In genomic region chr2:179410552-179411356, GRCh38 we compare ENCODE assay signal across 9 cellular contexts.
DNase-seq lines count a peak whose midpoint lies in the region; TF ChIP-seq lines count a peak whose summit lies in the region.
"Had no signal": no experiment of that assay in that cellular context is flagged by ENCODE, and none has a peak within 500 bp of the region (broad histone marks: within the 10 kb centered on the region; RNA-seq: fewer than 3 reads in every experiment).

No MANE protein-coding gene starts in this region.

- H3K4me1 ChIP-seq in endodermal cell (ENCODE audit: control insufficient read depth, insufficient read depth, low read length) (no peaks in the 10 kb centered on the region), mesendoderm (ENCODE audit: control insufficient read depth, low read depth, low read length) (no peaks in the 10 kb centered on the region), vagina (no peaks in the 10 kb centered on the region)

- H3K18ac ChIP-seq in mesendoderm (ENCODE audit: low read length): no peak overlapping the region

- H2BK15ac ChIP-seq in mesendoderm (replicated peaks; ENCODE audit: low read depth): no peak overlapping the region

- H3K4ac ChIP-seq in mesendoderm (ENCODE audit: low read depth, low read length): no peak overlapping the region

- H3K9me3 ChIP-seq in MG63: 0 out of 2 replicates have a peak, but pooled peaks cover 2% of the 10 kb centered on the region
- H3K9me3 ChIP-seq in endodermal cell (ENCODE audit: control insufficient read depth, low read length): no peaks in the 10 kb centered on the region
- no peaks in the 10 kb centered on the region for H3K9me3 ChIP-seq in vagina

- H3K4me2 ChIP-seq in mesendoderm (ENCODE audit: low read length): no peak overlapping the region

- in situ Hi-C loops in SK-MEL-5 (cut with HindIII; ENCODE audit: low pct_unique_long_range_greater_than_20kb, low sequenced_read_pairs): no loop called here

- peaks cover 6% of the 10 kb centered on the region for H3K9me3 Mint-ChIP-seq in endodermal cell
- H3K9me3 Mint-ChIP-seq: dendritic cell treated with granulocyte-macrophage colony-stimulating factor and Interleukin-4, amounts not matched to agents 40 ng/mL and 50 ng/mL, for 4 days had no signal

- no peak overlapping the region for H4K8ac ChIP-seq in mesendoderm (ENCODE audit: low read depth, low read length)

- H3K23ac ChIP-seq in mesendoderm (ENCODE audit: low read length): no peak overlapping the region

- no peaks in the 10 kb centered on the region for H3K27me3 Mint-ChIP-seq in endodermal cell (ENCODE audit: insufficient read depth)

- no peak overlapping the region for H3K9ac ChIP-seq in endodermal cell (ENCODE audit: extremely low read depth, low read length, poor library complexity, severe bottlenecking)
- H3K9ac ChIP-seq in mesendoderm (ENCODE audit: low read length): no peak overlapping the region

- no peak overlapping the region for H3K27ac Mint-ChIP-seq in endodermal cell
- H3K27ac Mint-ChIP-seq: dendritic cell treated with granulocyte-macrophage colony-stimulating factor and Interleukin-4, amounts not matched to agents 40 ng/mL and 50 ng/mL, for 4 days had no signal

- no peak overlapping the region for H2BK5ac ChIP-seq in mesendoderm (ENCODE audit: low read length)

- H3K36me3 ChIP-seq in H7 (replicated peaks; ENCODE audit: control insufficient read depth, insufficient read depth, low read length) (no peaks in the 10 kb centered on the region), MG63 (no peaks in the 10 kb centered on the region), endodermal cell (ENCODE audit: control insufficient read depth, insufficient read depth, low read length) (no peaks in the 10 kb centered on the region), mesendoderm (ENCODE audit: control insufficient read depth, insufficient read depth, low read length) (no peaks in the 10 kb centered on the region), vagina (no peaks in the 10 kb centered on the region)

- H2AK5ac ChIP-seq in mesendoderm (ENCODE audit: low read length): no peak overlapping the region

- H3K36me3 Mint-ChIP-seq in endodermal cell (ENCODE audit: low read depth): no peaks in the 10 kb centered on the region

- WGBS in endodermal cell (ENCODE audit: insufficient coverage in 1 of 2, insufficient read length in 1 of 2), 2 experiments: 61 to 86% methylated on average over 3 to 8 of the region's 8 CpGs
- no CpG with 5 or more reads among the region's 8 CpGs for WGBS in mesendoderm (ENCODE audit: extremely low coverage, insufficient coverage, low lambda C conversion rate)

- H3K79me1 ChIP-seq in mesendoderm (ENCODE audit: low read length): no peaks in the 10 kb centered on the region

- peaks cover 2% of the 10 kb centered on the region for H3K4me1 Mint-ChIP-seq in endodermal cell

- H2BK120ac ChIP-seq in mesendoderm (ENCODE audit: low read depth, low read length): no peak overlapping the region

- intact Hi-C loops in vagina (cut with DNase I): no loop called here

- no peaks in the 10 kb centered on the region for H3K79me2 ChIP-seq in mesendoderm (ENCODE audit: control insufficient read depth, insufficient read depth, low read length)

- no peak for TF ChIP-seq POLR2A in vagina (IDR thresholded peaks at IDR 0.05)

- TF ChIP-seq CTCF in endodermal cell (conservative IDR thresholded peaks at IDR 0.05) (peak; percentile 91), vagina (IDR thresholded peaks at IDR 0.05) (peak in 2 of 3 experiments; percentile 3 to 39)

- no peak overlapping the region for H3K56ac ChIP-seq in mesendoderm (ENCODE audit: low read length)

- DNase-seq in SHP77 (lab: John Stamatoyannopoulos, UW) (peak; percentile 13 to 21), SHP77 treated with DMSO at 0.1 percent for 48 hours (lab: John Stamatoyannopoulos, UW) (no peak), H7 (peak; percentile 12), MG63 (peak; percentile 13), SK-MEL-5 (ENCODE audit: low read depth, low spot score) (peak; percentile 77), endodermal cell (peak; percentile 75), mesendoderm (peak; percentile 79), vagina (ENCODE audit: extremely low spot score in 2 of 2) (no peak)

- H3K27ac ChIP-seq in endodermal cell (ENCODE audit: low read depth, low read length) (no peak overlapping the region), mesendoderm (ENCODE audit: low read depth, low read length) (no peak overlapping the region), vagina (no peak overlapping the region)

- no peaks in the 10 kb centered on the region for H3K27me3 ChIP-seq in H7 (ENCODE audit: control insufficient read depth, insufficient read depth, low read length)
- no peaks in the 10 kb centered on the region; the same call in 1 of the 2 replicates for H3K27me3 ChIP-seq in MG63
- H3K27me3 ChIP-seq in endodermal cell (ENCODE audit: control insufficient read depth, insufficient read depth, low read length, poor library complexity, severe bottlenecking): no peaks in the 10 kb centered on the region
- no peaks in the 10 kb centered on the region for H3K27me3 ChIP-seq in mesendoderm (ENCODE audit: insufficient read depth, low read length, poor library complexity)
- H3K27me3 ChIP-seq in vagina: no peaks in the 10 kb centered on the region

- H3K4me3 ChIP-seq in H7 (ENCODE audit: insufficient read depth, low read depth, low read length) (no peak overlapping the region), MG63 (no peak overlapping the region), endodermal cell (ENCODE audit: low read length) (no peak overlapping the region), mesendoderm (ENCODE audit: low read length) (no peak overlapping the region), vagina (no peak overlapping the region)

- no peak overlapping the region for H3K4me3 Mint-ChIP-seq in endodermal cell
- H3K4me3 Mint-ChIP-seq: dendritic cell treated with granulocyte-macrophage colony-stimulating factor and Interleukin-4, amounts not matched to agents 40 ng/mL and 50 ng/mL, for 4 days had no signal

- H4K5ac ChIP-seq in mesendoderm (ENCODE audit: low read length): no peak overlapping the region

Comparison
In these comparisons a context has a peak if more than half of its experiments do, and no peak if none do; other contexts are left out.
1. DNase-seq: peak in SHP77 (2 of 2), H7 (single experiment), MG63 (single experiment), SK-MEL-5 (single experiment), endodermal cell (single experiment) and mesendoderm (single experiment); none in SHP77 treated with DMSO at 0.1 percent for 48 hours (single experiment) and vagina (0 of 2).